22 cellular contexts compared by ENCODE assay signal in the genomic region with DNA sequence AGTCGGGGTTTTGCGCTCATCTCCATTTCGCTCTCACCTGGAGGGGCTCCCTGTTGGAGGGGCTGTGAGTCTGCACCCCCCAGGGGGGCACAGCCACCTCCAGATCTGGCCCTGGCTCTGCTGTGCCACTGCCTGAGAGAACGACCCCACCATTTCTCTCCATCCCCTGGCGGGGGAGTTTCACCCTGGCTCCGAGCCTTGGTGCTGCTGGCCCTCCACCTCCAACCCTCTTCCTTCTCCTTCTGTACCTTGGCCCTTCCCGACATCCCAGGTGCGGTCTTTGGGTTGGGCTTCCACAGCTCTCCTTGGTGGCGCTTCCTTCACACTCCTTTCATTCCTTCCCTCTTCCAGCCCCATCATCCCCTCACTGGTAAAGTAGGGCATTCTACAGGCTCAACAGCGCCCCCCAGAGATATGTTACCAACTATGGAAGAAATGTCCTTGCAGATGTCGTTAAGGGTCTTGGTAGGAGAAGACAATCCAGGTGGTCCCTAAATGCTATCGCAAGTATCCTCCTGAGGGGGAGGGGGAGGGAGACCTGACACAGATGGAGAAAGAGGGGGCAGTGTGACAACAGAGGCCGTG. TPM values are rescaled to one million over a fixed set of nuclear protein-coding genes. Genes with fewer than 3 reads are reported as not detected.
A peak's percentile ranks its signal among the peaks of the same experiment; 100 is the strongest.
DNase-seq lines count a peak whose midpoint lies in the region; ATAC-seq, FAIRE-seq and TF ChIP-seq lines count a peak whose summit lies in the region.
"Had no signal": no experiment of that assay in that cellular context is flagged by ENCODE, and none has a peak within 500 bp of the region (broad histone marks: within the 10 kb centered on the region; RNA-seq: fewer than 3 reads in every experiment).

No MANE protein-coding gene starts in this region.

- CTCF ChIA-PET in A673 (lab: Charles Lee), result no interaction called here

- H3K4me2 ChIP-seq in SU-DHL-6 (ENCODE audit: low read depth, low read length, poor library complexity, severe bottlenecking), result no peak overlapping the region

- TF ChIP-seq CTCF in A673 (conservative IDR thresholded peaks at IDR 0.05; ENCODE audit: low read depth, low read length), result peak; percentile 47
- peak; percentile 50 for TF ChIP-seq CTCF in SU-DHL-6 (IDR thresholded peaks at IDR 0.05; ENCODE audit: insufficient read depth, low read length, poor library complexity, severe bottlenecking)

- POLR2A ChIA-PET in A673 (lab: Charles Lee; ENCODE audit: low non-redundant PET), result no interaction called here

- H3K9me2 ChIP-seq in SU-DHL-6 (replicated peaks; ENCODE audit: insufficient read depth, low read length), result no peaks in the 10 kb centered on the region

- no TSS peak for BruUV-seq in A673 (replicated peaks; lab: Mats Ljungman, UMichigan)

- no peak for FAIRE-seq in GM19239 (lab: Jason Lieb, UNC)
- FAIRE-seq: H54 had no signal

- intact Hi-C loops in A673 (cut with micrococcal nuclease; ENCODE audit: unreplicated experiment), result no loop called here

- H3K27ac ChIP-seq in A673 (ENCODE audit: low read depth, low read length, poor library complexity, severe bottlenecking) (no peak overlapping the region), SU-DHL-6 (ENCODE audit: low read depth, low read length) (no peak overlapping the region)
- H3K27ac ChIP-seq: HL-60, tibial artery had no signal

- H3K4me1 ChIP-seq in A673 (ENCODE audit: insufficient read depth, low read length, poor library complexity, severe bottlenecking) (no peaks in the 10 kb centered on the region), HAP-1 (no peaks in the 10 kb centered on the region)
- H3K4me1 ChIP-seq: tibial artery had no signal

- DNase-seq in A673 (ENCODE audit: low spot score) (no peak), H7 (peak; percentile 82), iPS-NIHi11 (ENCODE audit: low spot score) (peak; percentile 48), HAP-1 (ENCODE audit: low spot score in 2 of 2) (no peak), GM19239 (ENCODE audit: insufficient read length, low spot score) (no peak), NCI-H187 (lab: John Stamatoyannopoulos, UW) (no peak)
- DNase-seq: activated CD4-positive, alpha-beta T cell treated with anti-CD3 and anti-CD28 coated beads for 48 hours; activated naive CD8-positive, alpha-beta T cell treated with anti-CD3 and anti-CD28 coated beads, Interleukin-2, amount 10 ng/mL, durations not matched to agents 7 days and 5 days; caudate nucleus; foreskin fibroblast; GDM1; immature natural killer cell; NCI-H2029; NCI-H774; stimulated activated CD4-positive, alpha-beta T cell treated with anti-CD3 and anti-CD28 coated beads, Interleukin-2, amount 100 ng/mL, for 48 hours had no signal

- H3K9me3 ChIP-seq in A673 (ENCODE audit: low read depth, low read length, poor library complexity, severe bottlenecking) (no peaks in the 10 kb centered on the region), SU-DHL-6 (ENCODE audit: insufficient read depth, low read length) (no peaks in the 10 kb centered on the region), HAP-1 (no peaks in the 10 kb centered on the region)
- H3K9me3 ChIP-seq: tibial artery had no signal

- H2AFZ ChIP-seq in SU-DHL-6 (ENCODE audit: low read depth, low read length, severe bottlenecking), result no peak overlapping the region

- H3K9ac ChIP-seq in SU-DHL-6 (ENCODE audit: low read length), result no peak overlapping the region

- in situ Hi-C loops in HAP-1 (cut with MboI; ENCODE audit: low sequenced_read_pairs), result no loop called here

- H3K4me3 ChIP-seq in A673 (ENCODE audit: low read depth, low read length, poor library complexity, severe bottlenecking) (no peak overlapping the region), H7 (ENCODE audit: insufficient read depth, low read depth, low read length) (no peak overlapping the region), SU-DHL-6 (ENCODE audit: insufficient read depth, low read length, poor library complexity, severe bottlenecking) (no peak overlapping the region), HAP-1 (no peak overlapping the region)
- H3K4me3 ChIP-seq: tibial artery had no signal

- H3K36me3 ChIP-seq in A673 (ENCODE audit: insufficient read depth, low read length, poor library complexity, severe bottlenecking), result no peaks in the 10 kb centered on the region
- no peaks in the 10 kb centered on the region for H3K36me3 ChIP-seq in H7 (replicated peaks; ENCODE audit: control insufficient read depth, insufficient read depth, low read length)
- no peaks in the 10 kb centered on the region for H3K36me3 ChIP-seq in SU-DHL-6 (ENCODE audit: low read length)
- H3K36me3 ChIP-seq in HAP-1 (replicated peaks), result no peaks in the 10 kb centered on the region
- H3K36me3 ChIP-seq: tibial artery had no signal

- ATAC-seq in GM21447 (IDR thresholded peaks at IDR 0.05; ENCODE audit: unreplicated experiment), result no peak
- ATAC-seq: sciatic nerve had no signal

- no peaks in the 10 kb centered on the region for H4K20me1 ChIP-seq in SU-DHL-6 (ENCODE audit: low read depth, low read length)

- no peaks in the 10 kb centered on the region for H3K27me3 ChIP-seq in A673 (replicated peaks; ENCODE audit: insufficient read depth, low read depth, low read length, poor library complexity)
- no peaks in the 10 kb centered on the region for H3K27me3 ChIP-seq in H7 (ENCODE audit: control insufficient read depth, insufficient read depth, low read length)
- no peaks in the 10 kb centered on the region for H3K27me3 ChIP-seq in SU-DHL-6 (ENCODE audit: low read length)
- no peaks in the 10 kb centered on the region for H3K27me3 ChIP-seq in HAP-1 (ENCODE audit: low read depth)
- H3K27me3 ChIP-seq: tibial artery had no signal

- no peaks in the 10 kb centered on the region for H3K79me2 ChIP-seq in SU-DHL-6 (ENCODE audit: insufficient read depth, low read length)

- no peaks in the 10 kb centered on the region for H3F3A ChIP-seq in SU-DHL-6 (ENCODE audit: insufficient read depth)

RNA-seq across cellular contexts. Expression of a gene that starts 5.6 kb away (rescaled TPM):
- total RNA-seq in A673 (2021), result not detected in 2 replicates
- total RNA-seq in H7 (2014; rRNA removed; shearing (Covaris generic)), result not detected in 2 replicates
- total RNA-seq: activated naive CD8-positive, alpha-beta T cell treated with anti-CD3 and anti-CD28 coated beads, Interleukin-2, amount 10 ng/mL, durations not matched to agents 7 days and 5 days; sciatic nerve; T-helper 2 cell treated with Interferon-gamma antibody and Interleukin-4, amounts not matched to agents 100 ng/mL and 5 ng/mL, for 36 hours had no signal

RNA-seq across cellular contexts. Expression of a gene that starts 16.3 kb away (rescaled TPM):
- total RNA-seq in A673 (2021), result not detected in 2 replicates
- total RNA-seq in H7 (2014; rRNA removed; shearing (Covaris generic)), result 0.18 TPM in 1 of 2 replicates, not detected in the other

RNA-seq across cellular contexts. Expression of a gene that starts 49.0 kb away (rescaled TPM):
- not detected in 2 replicates for total RNA-seq in A673 (2021)
- total RNA-seq in H7 (2014; rRNA removed; shearing (Covaris generic)), result not detected in 2 replicates
- total RNA-seq: activated naive CD8-positive, alpha-beta T cell treated with anti-CD3 and anti-CD28 coated beads, Interleukin-2, amount 10 ng/mL, durations not matched to agents 7 days and 5 days; sciatic nerve; T-helper 2 cell treated with Interferon-gamma antibody and Interleukin-4, amounts not matched to agents 100 ng/mL and 5 ng/mL, for 36 hours had no signal

Comparison
In these comparisons a context has a peak if more than half of its experiments do, and no peak if none do; other contexts are left out.
1. DNase-seq: peak in H7 (single experiment) and iPS-NIHi11 (single experiment); none in A673 (single experiment), HAP-1 (0 of 2), GM19239 (single experiment) and NCI-H187 (0 of 2).